2 cellular contexts compared by ENCODE assay signal in genomic region chr4:82415922-82416365, GRCh38.
TF ChIP-seq lines count a peak whose summit lies in the region.

No MANE protein-coding gene starts in this region.

TF ChIP-seq in HepG2, 621 proteins besides CTCF, POLR2A, EP300 and RAD21 (continues in another document):
- TF ChIP-seq ATAD3A (CRISPR knock-in tag; IDR thresholded peaks at IDR 0.05) (no peak), GTF3A (CRISPR knock-in tag; conservative IDR thresholded peaks at IDR 0.05) (no peak), ZNF792 (CRISPR knock-in tag; IDR thresholded peaks at IDR 0.05) (no peak), SATB2 (CRISPR knock-in tag; IDR thresholded peaks at IDR 0.05) (no peak), ZMAT3 (CRISPR knock-in tag; conservative IDR thresholded peaks at IDR 0.05) (no peak), ZNF354B (CRISPR knock-in tag; IDR thresholded peaks at IDR 0.05) (no peak), SP1 (IDR thresholded peaks at IDR 0.05) (no peak), SP1 (CRISPR knock-in tag; IDR thresholded peaks at IDR 0.05) (no peak), MAFF (IDR thresholded peaks at IDR 0.05; ENCODE audit: low read depth, low read length) (peak; percentile 73), MIXL1 (CRISPR knock-in tag; IDR thresholded peaks at IDR 0.05) (no peak), HOXA5 (CRISPR knock-in tag; IDR thresholded peaks at IDR 0.05) (no peak), ZNF557 (CRISPR knock-in tag; IDR thresholded peaks at IDR 0.05) (no peak), NFYC (CRISPR knock-in tag; IDR thresholded peaks at IDR 0.05) (peak; percentile 47), HOXA9 (CRISPR knock-in tag; IDR thresholded peaks at IDR 0.05; ENCODE audit: borderline replicate concordance) (no peak), MYC (CRISPR knock-in tag; IDR thresholded peaks at IDR 0.05; ENCODE audit: borderline replicate concordance) (no peak), ZNF782 (CRISPR knock-in tag; IDR thresholded peaks at IDR 0.05; ENCODE audit: borderline replicate concordance) (no peak), ZKSCAN5 (CRISPR knock-in tag; IDR thresholded peaks at IDR 0.05) (no peak), PPARG (CRISPR knock-in tag; conservative IDR thresholded peaks at IDR 0.05) (no peak), ARID4A (CRISPR knock-in tag; IDR thresholded peaks at IDR 0.05; ENCODE audit: borderline replicate concordance) (no peak), ZMYM4 (CRISPR knock-in tag; IDR thresholded peaks at IDR 0.05) (0 out of 2 replicates have a peak, but pooled peaks have one; percentile 38), ZNF724P (CRISPR knock-in tag; IDR thresholded peaks at IDR 0.05; ENCODE audit: borderline replicate concordance) (no peak), SMC3 (IDR thresholded peaks at IDR 0.05; ENCODE audit: low read length) (no peak), CENPT (CRISPR knock-in tag; IDR thresholded peaks at IDR 0.05; ENCODE audit: low read depth) (no peak), MAFK (conservative IDR thresholded peaks at IDR 0.05 in 1 of 2, IDR thresholded peaks at IDR 0.05 in 1 of 2; ENCODE audit: low read length in 2 of 2) (peak; percentile 42 to 62), ZBTB7A (CRISPR knock-in tag; IDR thresholded peaks at IDR 0.05) (no peak), ZNF660 (CRISPR knock-in tag; IDR thresholded peaks at IDR 0.05; ENCODE audit: borderline replicate concordance, low read depth) (no peak), USF2 (IDR thresholded peaks at IDR 0.05; ENCODE audit: low read depth, low read length) (no peak), USF2 (CRISPR knock-in tag; IDR thresholded peaks at IDR 0.05; ENCODE audit: borderline replicate concordance) (no peak), ZNF816 (CRISPR knock-in tag; IDR thresholded peaks at IDR 0.05; ENCODE audit: borderline replicate concordance) (no peak), ZNF652 (CRISPR knock-in tag; IDR thresholded peaks at IDR 0.05; ENCODE audit: borderline replicate concordance, low read depth) (no peak)
- TF ChIP-seq, protein P1, sequence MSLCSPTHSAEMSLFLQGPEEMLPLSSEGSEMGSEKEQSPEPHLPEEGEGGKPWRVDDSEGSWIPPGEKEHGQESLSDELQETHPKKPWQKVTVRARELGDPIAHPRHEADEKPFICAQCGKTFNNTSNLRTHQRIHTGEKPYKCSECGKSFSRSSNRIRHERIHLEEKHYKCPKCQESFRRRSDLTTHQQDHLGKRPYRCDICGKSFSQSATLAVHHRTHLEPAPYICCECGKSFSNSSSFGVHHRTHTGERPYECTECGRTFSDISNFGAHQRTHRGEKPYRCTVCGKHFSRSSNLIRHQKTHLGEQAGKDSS (CRISPR knock-in tag; IDR thresholded peaks at IDR 0.05; ENCODE audit: borderline replicate concordance, low read depth): no peak
- TF ChIP-seq, protein P2, sequence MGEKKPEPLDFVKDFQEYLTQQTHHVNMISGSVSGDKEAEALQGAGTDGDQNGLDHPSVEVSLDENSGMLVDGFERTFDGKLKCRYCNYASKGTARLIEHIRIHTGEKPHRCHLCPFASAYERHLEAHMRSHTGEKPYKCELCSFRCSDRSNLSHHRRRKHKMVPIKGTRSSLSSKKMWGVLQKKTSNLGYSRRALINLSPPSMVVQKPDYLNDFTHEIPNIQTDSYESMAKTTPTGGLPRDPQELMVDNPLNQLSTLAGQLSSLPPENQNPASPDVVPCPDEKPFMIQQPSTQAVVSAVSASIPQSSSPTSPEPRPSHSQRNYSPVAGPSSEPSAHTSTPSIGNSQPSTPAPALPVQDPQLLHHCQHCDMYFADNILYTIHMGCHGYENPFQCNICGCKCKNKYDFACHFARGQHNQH (CRISPR knock-in tag; IDR thresholded peaks at IDR 0.05): no peak

TF ChIP-seq in SK-N-SH, 30 proteins besides CTCF, POLR2A, EP300 and RAD21:
- TF ChIP-seq ELF1 (IDR thresholded peaks at IDR 0.05) (no peak), CHD2 (IDR thresholded peaks at IDR 0.05; ENCODE audit: low read length, partially characterized antibody) (no peak), TAF1 (IDR thresholded peaks at IDR 0.05; ENCODE audit: borderline replicate concordance, low read depth, low read length) (no peak), RFX5 (IDR thresholded peaks at IDR 0.05; ENCODE audit: low read length) (no peak), YY1 (IDR thresholded peaks at IDR 0.05; ENCODE audit: low read depth) (no peak)
